ENCODE assay signal across 24 cellular contexts in genomic region chr7:5481241-5482019, GRCh38. TPM values are rescaled to one million over a fixed set of nuclear protein-coding genes. Genes with fewer than 3 reads are reported as not detected.
DNase-seq lines count a peak whose midpoint lies in the region; ATAC-seq and TF ChIP-seq lines count a peak whose summit lies in the region.
"Had no signal": no experiment of that assay in that cellular context is flagged by ENCODE, and none has a peak within 500 bp of the region (broad histone marks: within the 10 kb centered on the region; RNA-seq: fewer than 3 reads in every experiment).

No MANE protein-coding gene starts in this region.

- H3K4me3 Mint-ChIP-seq in WTC11, result no peak overlapping the region
- H3K4me3 Mint-ChIP-seq: CD4-positive, alpha-beta T cell; IgD-negative memory B cell had no signal

- H3K9me3 ChIP-seq in lower lobe of right lung, result no peaks in the 10 kb centered on the region
- H3K9me3 ChIP-seq: BE2C, SJSA1 had no signal

- H3K4me1 ChIP-seq in lower lobe of right lung, result peaks cover 18% of the 10 kb centered on the region

- no peaks in the 10 kb centered on the region for H3K27me3 ChIP-seq in lower lobe of right lung (ENCODE audit: low read depth)
- H3K27me3 ChIP-seq: BE2C, SJSA1 had no signal

- no peaks in the 10 kb centered on the region for H3K9me3 Mint-ChIP-seq in WTC11
- H3K9me3 Mint-ChIP-seq: CD4-positive, alpha-beta T cell; IgD-negative memory B cell had no signal

- H3K27me3 Mint-ChIP-seq in WTC11 (ENCODE audit: low read depth), result no peaks in the 10 kb centered on the region
- H3K27me3 Mint-ChIP-seq: CD4-positive, alpha-beta T cell; IgD-negative memory B cell had no signal

- no peak overlapping the region for H3K27ac Mint-ChIP-seq in WTC11
- H3K27ac Mint-ChIP-seq: CD4-positive, alpha-beta T cell; IgD-negative memory B cell had no signal

- no peak overlapping the region for H3K27ac ChIP-seq in lower lobe of right lung
- H3K27ac ChIP-seq: 22Rv1, HL-60, PC-9, SJSA1 had no signal

- ATAC-seq in WTC11 (no peak), lower lobe of right lung (peak in 1 of 2 donors; percentile 40)
- ATAC-seq: HCT116 had no signal

- H3K4me3 ChIP-seq in lower lobe of right lung, result no peak overlapping the region
- H3K4me3 ChIP-seq: PC-9, SJSA1 had no signal

- H3K36me3 ChIP-seq in lower lobe of right lung, result no peaks in the 10 kb centered on the region
- H3K36me3 ChIP-seq: BE2C had no signal

- peaks cover 21% of the 10 kb centered on the region for H3K4me1 Mint-ChIP-seq in WTC11

- intact Hi-C loops in lower lobe of right lung (cut with DNase I), result no loop called here

- H3K36me3 Mint-ChIP-seq in WTC11, result no peaks in the 10 kb centered on the region; the same call in 1 of the 2 replicates
- H3K36me3 Mint-ChIP-seq: IgD-negative memory B cell had no signal

- TF ChIP-seq CTCF in WTC11 (IDR thresholded peaks at IDR 0.05), result no peak
- TF ChIP-seq CTCF in lower lobe of right lung (IDR thresholded peaks at IDR 0.05), result no peak

- CTCF ChIA-PET in WTC11 (lab: Charles Lee), result no interaction called here

- peak; percentile 39 for DNase-seq in DMS153 (lab: John Stamatoyannopoulos, UW)
- no peak for DNase-seq in DMS153 treated with DMSO at 0.1 percent for 48 hours (lab: John Stamatoyannopoulos, UW; ENCODE audit: unreplicated experiment)
- DNase-seq in WTC11 (ENCODE audit: low spot score), result peak; percentile 31
- DNase-seq in lower lobe of right lung, result peak; percentile 60
- DNase-seq in NCI-H1417 (lab: John Stamatoyannopoulos, UW), result no peak
- no peak for DNase-seq in NCI-H1436 (lab: John Stamatoyannopoulos, UW)
- no peak for DNase-seq in NCI-H2107 (lab: John Stamatoyannopoulos, UW)
- no peak for DNase-seq in T1000 (lab: John Stamatoyannopoulos, UW)
- DNase-seq: ACHN; BE2C; CD4-positive, alpha-beta T cell; DMS79 treated with DMSO at 0.1 percent for 48 hours; GF-D8; NCI-H1105; NCI-H2029; NCI-H446 treated with DMSO at 0.1 percent for 48 hours; NCI-H526 treated with DMSO at 0.1 percent for 48 hours; PC-9; Right ventricle myocardium superior had no signal

- POLR2A ChIA-PET in WTC11 (lab: Charles Lee), result no interaction called here

TF ChIP-seq in WTC11, 78 proteins besides CTCF, POLR2A, EP300 and RAD21:
- TF ChIP-seq NFATC4 (CRISPR knock-in tag; IDR thresholded peaks at IDR 0.05) (no peak), RELA (CRISPR knock-in tag; IDR thresholded peaks at IDR 0.05; ENCODE audit: borderline replicate concordance) (no peak), ZBTB21 (CRISPR knock-in tag; IDR thresholded peaks at IDR 0.05; ENCODE audit: borderline replicate concordance) (no peak), CREM (CRISPR knock-in tag; IDR thresholded peaks at IDR 0.05) (no peak), NR1H2 (CRISPR knock-in tag; IDR thresholded peaks at IDR 0.05) (no peak), ZNF423 (CRISPR knock-in tag; IDR thresholded peaks at IDR 0.05) (no peak)
TF ChIP-seq in WTC11: peak in this region for 0.

RNA-seq across cellular contexts. Expression of gene FBXL18, which starts 32.2 kb away (rescaled TPM):
- 18.9 to 22.0 TPM (median 21.8 TPM) in 3 replicates for total RNA-seq in WTC11 (2021)
- 9.2 TPM for total RNA-seq in lower lobe of right lung

RNA-seq across cellular contexts. Expression of gene ACTB, which starts 49.0 kb away (rescaled TPM):
- total RNA-seq in WTC11 (2021), result 4,967 to 5,221 TPM (median 5,193 TPM) in 3 replicates
- total RNA-seq in lower lobe of right lung, result 3,617 TPM

RNA-seq across cellular contexts. Expression of gene TNRC18, which starts 57.8 kb away (rescaled TPM):
- 29.1 to 55.0 TPM (median 34.2 TPM) in 3 replicates for total RNA-seq in WTC11 (2021)
- 104 TPM for total RNA-seq in lower lobe of right lung

Comparison
In these comparisons a context has a peak if more than half of its experiments do, and no peak if none do; other contexts are left out.
1. DNase-seq: peak in DMS153 (single experiment), WTC11 (single experiment) and lower lobe of right lung (single experiment); none in DMS153 treated with DMSO at 0.1 percent for 48 hours (single experiment), NCI-H1417 (0 of 3), NCI-H1436 (single experiment), NCI-H2107 (single experiment) and T1000 (single experiment).